In the genomic region with DNA sequence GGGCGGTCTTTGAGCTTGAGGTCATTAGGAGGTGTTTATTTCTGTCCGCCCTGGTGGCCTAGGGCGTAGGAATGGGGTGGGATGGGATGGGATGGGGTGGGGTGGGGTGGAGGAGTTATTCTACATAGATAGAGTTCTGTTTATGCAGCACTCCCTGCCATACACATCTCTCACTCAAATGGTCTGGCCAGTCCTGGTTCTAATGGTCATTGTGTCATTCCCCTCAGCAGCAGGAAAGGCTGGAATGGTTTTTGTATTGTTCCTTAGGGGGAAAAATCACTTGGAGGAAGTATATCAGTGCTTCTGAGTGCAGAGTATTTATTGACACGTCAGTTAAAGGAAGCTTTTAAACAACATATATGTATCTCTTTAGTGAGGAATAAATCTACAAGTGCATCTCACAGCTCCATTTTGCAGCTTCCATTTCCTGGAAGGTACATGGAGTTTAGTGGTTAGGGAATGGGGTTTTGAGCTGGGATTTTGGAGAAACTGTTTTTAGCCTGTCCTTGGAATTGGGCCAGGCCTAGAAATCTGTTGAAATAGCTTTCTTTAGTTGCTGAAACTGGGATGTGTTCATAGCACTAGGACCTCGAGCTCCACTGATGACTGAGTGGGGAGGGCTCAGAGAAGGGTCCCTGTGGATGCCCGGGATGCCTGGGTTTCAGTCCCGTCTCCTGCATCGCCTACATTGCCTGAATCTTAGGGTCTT, we compare ENCODE assay signal across 8 cellular contexts. TPM values are rescaled to one million over a fixed set of nuclear protein-coding genes. Genes with fewer than 3 reads are reported as not detected.
DNase-seq lines count a peak whose midpoint lies in the region; TF ChIP-seq lines count a peak whose summit lies in the region.

No MANE protein-coding gene starts in this region.

- H3K4me1 Mint-ChIP-seq in endothelial cell (ENCODE audit: unreplicated experiment), result peaks cover 90% of the 10 kb centered on the region
- H3K4me1 Mint-ChIP-seq in nephron progenitor cell, result peaks cover 100% of the 10 kb centered on the region

- peak overlapping the region; percentile 84 for H3K4me2 ChIP-seq in OCI-LY7 (ENCODE audit: low read length)

- DNase-seq in AG04450 (ENCODE audit: low read depth, low spot score), result no peak
- DNase-seq in OCI-LY7 (ENCODE audit: low spot score), result no peak
- no peak for DNase-seq in endothelial cell (ENCODE audit: low spot score)
- DNase-seq in nephron progenitor cell, result no peak
- DNase-seq in NCI-H1092 treated with DMSO at 0.1 percent for 48 hours (lab: John Stamatoyannopoulos, UW), result no peak
- no peak for DNase-seq in NCI-H2029 treated with DMSO at 0.1 percent for 48 hours (lab: John Stamatoyannopoulos, UW)
- DNase-seq in stimulated activated CD4-positive, alpha-beta T cell treated with anti-CD3 and anti-CD28 coated beads, Interleukin-15, amount 100 ng/mL, for 24 hours, result no peak
- DNase-seq in NCI-H526 treated with DMSO at 0.1 percent for 48 hours (lab: John Stamatoyannopoulos, UW), result no peak

- peaks cover 8% of the 10 kb centered on the region for H3K36me3 Mint-ChIP-seq in endothelial cell (ENCODE audit: low read depth, unreplicated experiment)
- no peaks in the 10 kb centered on the region for H3K36me3 Mint-ChIP-seq in nephron progenitor cell (ENCODE audit: low read depth)

- peak overlapping the region; percentile 69 for H3K27ac ChIP-seq in AG04450 (ENCODE audit: low read depth, low read length)
- H3K27ac ChIP-seq in OCI-LY7 (ENCODE audit: low read depth, low read length, poor library complexity, severe bottlenecking), result peak overlapping the region; percentile 93

- no peaks in the 10 kb centered on the region for H3K9me2 ChIP-seq in OCI-LY7 (ENCODE audit: insufficient read depth, low read length)

- POLR2A ChIA-PET in AG04450 (lab: Yijun Ruan, JAX) (interaction anchor here (0.6 to 1.4 kb wide), 4 partner anchors 9 to 1182 kb away, joined by 3 to 6 read pairs (median 4); no protein-coding TSS in a partner anchor), OCI-LY7 (lab: Charles Lee) (interaction anchor here (0.6 to 2.0 kb wide), 7 partner anchors 8 to 187 kb away, joined by 4 to 8 read pairs (median 6); no protein-coding TSS in a partner anchor)

- peak overlapping the region; percentile 77 for H3K27ac Mint-ChIP-seq in endothelial cell (ENCODE audit: unreplicated experiment)
- peak overlapping the region; percentile 97 for H3K27ac Mint-ChIP-seq in nephron progenitor cell

- H3K9me3 ChIP-seq in AG04450 (ENCODE audit: control insufficient read depth, insufficient read depth, low read length), result no peaks in the 10 kb centered on the region
- H3K9me3 ChIP-seq in OCI-LY7 (ENCODE audit: low read length), result no peaks in the 10 kb centered on the region

- H3K4me3 Mint-ChIP-seq in endothelial cell (ENCODE audit: unreplicated experiment) (no peak overlapping the region), nephron progenitor cell (no peak overlapping the region)

- H3K27me3 Mint-ChIP-seq in endothelial cell (ENCODE audit: unreplicated experiment), result peaks cover 20% of the 10 kb centered on the region
- no peaks in the 10 kb centered on the region for H3K27me3 Mint-ChIP-seq in nephron progenitor cell (ENCODE audit: low read depth, poor library complexity)

- TF ChIP-seq CTCF in AG04450 (IDR thresholded peaks at IDR 0.05; ENCODE audit: low read depth, low read length) (no peak), OCI-LY7 (conservative IDR thresholded peaks at IDR 0.05; ENCODE audit: low read length) (no peak), endothelial cell (IDR thresholded peaks at IDR 0.05; ENCODE audit: unreplicated experiment) (no peak), nephron progenitor cell (IDR thresholded peaks at IDR 0.05) (no peak)

- H3K27me3 ChIP-seq in AG04450 (ENCODE audit: control insufficient read depth, insufficient read depth, low read length), result no peaks in the 10 kb centered on the region

- H3K9me3 Mint-ChIP-seq in endothelial cell (ENCODE audit: unreplicated experiment) (no peaks in the 10 kb centered on the region), nephron progenitor cell (no peaks in the 10 kb centered on the region)

- H3K79me2 ChIP-seq in OCI-LY7 (ENCODE audit: insufficient read depth, low read depth, low read length), result peaks cover 100% of the 10 kb centered on the region

- intact Hi-C loops in OCI-LY7 (cut with micrococcal nuclease; ENCODE audit: unreplicated experiment), result loop anchor here (10.0 kb wide), 1 partner anchor 1218 kb away; no protein-coding TSS in a partner anchor

- H2AFZ ChIP-seq in OCI-LY7 (ENCODE audit: low read length), result no peak overlapping the region

- H3K4me3 ChIP-seq in AG04450 (ENCODE audit: low read depth, low read length) (peak overlapping the region; percentile 20), OCI-LY7 (ENCODE audit: low read depth, low read length, poor library complexity, severe bottlenecking) (peak overlapping the region; percentile 58)

- peaks cover 99% of the 10 kb centered on the region for H3K4me1 ChIP-seq in OCI-LY7 (ENCODE audit: insufficient read depth, low read length, poor library complexity, severe bottlenecking)

- no TSS peak for BruUV-seq in OCI-LY7 (replicated peaks; lab: Mats Ljungman, UMichigan)

- no peaks in the 10 kb centered on the region for H4K20me1 ChIP-seq in OCI-LY7 (ENCODE audit: insufficient read depth, low read length)

- CTCF ChIA-PET in AG04450 (lab: Charles Lee) (interaction anchor here (0.5 to 8.7 kb wide), 4 partner anchors 13 to 43 kb away, joined by 3 to 90 read pairs (median 4); no protein-coding TSS in a partner anchor), OCI-LY7 (lab: Charles Lee; ENCODE audit: unreplicated experiment) (no interaction called here)

- no peaks in the 10 kb centered on the region for H3K36me3 ChIP-seq in OCI-LY7 (ENCODE audit: insufficient read depth, low read length)

RNA-seq across cellular contexts. Expression of gene TSPAN14, which starts 8.3 kb away (rescaled TPM):
- 27.3 and 32.5 TPM in 2 replicates for polyA plus RNA-seq in AG04450 (2011; rRNA removed)
- 24.3 and 32.1 TPM in 2 replicates for polyA minus RNA-seq in AG04450 (2011; rRNA and poly(A)+ RNA removed)
- total RNA-seq in OCI-LY7 (2014; rRNA removed; shearing (Covaris generic)), result 15.5 and 17.0 TPM in 2 replicates
- total RNA-seq in OCI-LY7 (2022), result 33.4 and 33.6 TPM in 2 replicates
- 147 TPM for total RNA-seq in endothelial cell (ENCODE audit: unreplicated experiment)

RNA-seq across cellular contexts. Expression of gene PRXL2A, which starts 54.1 kb away (rescaled TPM):
- polyA plus RNA-seq in AG04450 (2011; rRNA removed), result 3.9 and 5.2 TPM in 2 replicates
- 1.0 and 1.8 TPM in 2 replicates for polyA minus RNA-seq in AG04450 (2011; rRNA and poly(A)+ RNA removed)
- not detected in 2 replicates for total RNA-seq in OCI-LY7 (2014; rRNA removed; shearing (Covaris generic))
- not detected in 2 replicates for total RNA-seq in OCI-LY7 (2022)
- total RNA-seq in endothelial cell (ENCODE audit: unreplicated experiment), result 147 TPM

Comparison
In these comparisons a context has a peak if more than half of its experiments do, and no peak if none do; other contexts are left out.
1. RNA of gene PRXL2A, which starts 54.1 kb away (total RNA-seq): 147 TPM in endothelial cell (single experiment); not detected in OCI-LY7; every median in the first group is over 100 times any median in the second.